ENCODE assay signal across 10 cellular contexts in the genomic region with DNA sequence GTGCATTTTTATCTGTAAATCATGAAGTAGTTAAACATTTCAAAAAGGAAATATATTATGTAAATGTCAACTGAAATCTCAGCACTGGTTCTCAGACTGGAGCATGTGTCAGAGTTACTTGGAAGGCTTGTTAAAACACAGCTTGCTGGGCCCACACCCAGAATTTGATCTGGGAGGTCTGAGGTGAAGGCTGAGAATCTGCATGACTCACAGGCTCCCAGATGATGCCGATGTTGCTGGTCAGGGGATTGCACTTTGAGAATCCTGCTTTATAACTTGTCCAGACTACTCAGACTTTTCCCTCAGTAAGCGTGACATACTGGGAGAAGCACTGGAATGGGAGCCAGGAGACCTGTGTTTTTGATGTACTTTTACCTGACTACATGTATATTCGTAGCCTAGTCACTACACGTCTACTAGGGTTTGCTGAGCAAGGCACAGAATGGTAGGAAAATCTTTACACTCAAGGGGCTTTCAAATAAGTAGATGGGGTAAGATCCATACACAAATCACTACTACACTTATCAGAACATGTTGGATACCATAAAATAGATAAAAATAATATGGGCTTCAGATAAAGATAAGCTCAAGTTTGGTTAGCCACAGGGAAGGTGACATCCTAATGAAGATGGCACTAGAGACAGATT.
DNase-seq lines count a peak whose midpoint lies in the region; ATAC-seq and TF ChIP-seq lines count a peak whose summit lies in the region.
"Had no signal": no experiment of that assay in that cellular context is flagged by ENCODE, and none has a peak within 500 bp of the region (broad histone marks: within the 10 kb centered on the region; RNA-seq: fewer than 3 reads in every experiment).

No MANE protein-coding gene starts in this region.

- no peaks in the 10 kb centered on the region for H3K36me3 ChIP-seq in smooth muscle cell (ENCODE audit: low read depth)
- H3K36me3 ChIP-seq: prostate gland had no signal

- H3K9me3 ChIP-seq in smooth muscle cell (replicated peaks; ENCODE audit: low read depth), result no peaks in the 10 kb centered on the region
- H3K9me3 ChIP-seq: prostate gland had no signal

- DNase-seq in GOT3 (lab: John Stamatoyannopoulos, UW), result peak; percentile 15
- DNase-seq in SW 1271 (lab: John Stamatoyannopoulos, UW), result peak; percentile 72 to 79
- DNase-seq in foreskin keratinocyte, result peak; percentile 99 to 100
- no peak for DNase-seq in smooth muscle cell (lab: John Stamatoyannopoulos, UW; ENCODE audit: unreplicated experiment)
- DNase-seq in GM19238 (ENCODE audit: insufficient read length, low spot score), result no peak
- no peak for DNase-seq in SW480 (ENCODE audit: low spot score)
- DNase-seq: activated CD4-positive, alpha-beta T cell treated with anti-CD3 and anti-CD28 coated beads, Interleukin-2, amount 50 U/mL, for 1 hour had no signal

- H3K4me2 ChIP-seq in smooth muscle cell, result peak overlapping the region; percentile 37

- no peaks in the 10 kb centered on the region for H3K27me3 ChIP-seq in foreskin keratinocyte
- H3K27me3 ChIP-seq in smooth muscle cell (ENCODE audit: low read depth), result no peaks in the 10 kb centered on the region

- no peaks in the 10 kb centered on the region for H4K20me1 ChIP-seq in smooth muscle cell (ENCODE audit: low read depth)

- H3K27ac ChIP-seq in foreskin keratinocyte (peak overlapping the region; percentile 92), smooth muscle cell (ENCODE audit: low read depth) (peak overlapping the region; percentile 85)
- H3K27ac ChIP-seq: prostate gland had no signal

- H3F3A ChIP-seq in smooth muscle cell (ENCODE audit: low read depth), result peaks cover 7% of the 10 kb centered on the region

- H3K9ac ChIP-seq in smooth muscle cell (ENCODE audit: low read depth), result peak overlapping the region; percentile 18

- TF ChIP-seq CTCF in foreskin keratinocyte (conservative IDR thresholded peaks at IDR 0.05) (no peak), smooth muscle cell (IDR thresholded peaks at IDR 0.05; ENCODE audit: borderline replicate concordance, insufficient read depth, poor library complexity, severe bottlenecking) (no peak)

- 44% methylated on average over 4 of the region's 4 CpGs for WGBS in smooth muscle cell (ENCODE audit: low lambda C conversion rate)

- H3K4me1 ChIP-seq in foreskin keratinocyte (peaks cover 12% of the 10 kb centered on the region), smooth muscle cell (ENCODE audit: low read depth) (peaks cover 4% of the 10 kb centered on the region)
- H3K4me1 ChIP-seq: prostate gland had no signal

- no peak overlapping the region for H2AFZ ChIP-seq in smooth muscle cell (ENCODE audit: low read depth)

- no peak overlapping the region for H3K4me3 ChIP-seq in smooth muscle cell
- H3K4me3 ChIP-seq: prostate gland had no signal

- H3K79me2 ChIP-seq in smooth muscle cell (ENCODE audit: low read depth), result no peaks in the 10 kb centered on the region

- ATAC-seq in foreskin keratinocyte (peak; percentile 98), GM21825 (IDR thresholded peaks at IDR 0.05; ENCODE audit: unreplicated experiment) (no peak), HG03442 (IDR thresholded peaks at IDR 0.05; ENCODE audit: unreplicated experiment) (no peak)

Comparison
In these comparisons a context has a peak if more than half of its experiments do, and no peak if none do; other contexts are left out.
1. DNase-seq: peak in GOT3 (single experiment), SW 1271 (2 of 2) and foreskin keratinocyte (2 of 2); none in smooth muscle cell (single experiment), GM19238 (single experiment) and SW480 (single experiment).